In the genomic region with DNA sequence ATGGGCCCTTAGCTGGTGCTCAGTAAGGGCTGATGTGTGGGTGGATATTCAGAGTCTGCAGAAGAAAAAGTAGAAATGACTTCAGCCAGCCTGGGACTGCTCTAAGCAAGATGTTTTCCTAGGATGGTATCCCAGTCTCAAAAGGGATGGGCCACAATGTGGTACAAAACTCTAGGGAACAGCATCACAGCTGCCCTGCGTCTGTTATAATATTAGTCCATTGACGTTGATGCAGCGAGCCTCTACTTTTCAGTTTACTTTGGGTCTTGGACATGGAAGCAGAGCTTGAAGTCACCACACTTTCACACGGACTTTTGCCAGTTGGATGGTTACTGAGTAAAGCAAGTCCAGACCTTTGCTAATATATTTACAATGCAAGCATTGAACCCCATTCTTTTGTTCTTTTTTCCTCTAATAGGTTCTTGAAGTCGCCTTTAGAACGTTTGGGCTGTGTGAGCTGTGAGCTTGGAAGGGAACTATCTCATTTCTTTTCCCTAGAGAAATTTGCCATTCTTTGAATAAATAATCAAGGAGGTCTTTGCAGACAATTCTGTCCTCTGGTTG, we compare ENCODE assay signal across 23 cellular contexts.
A peak's percentile ranks its signal among the peaks of the same experiment; 100 is the strongest.
DNase-seq lines count a peak whose midpoint lies in the region; ATAC-seq and TF ChIP-seq lines count a peak whose summit lies in the region.
"Had no signal": no experiment of that assay in that cellular context is flagged by ENCODE, and none has a peak within 500 bp of the region (broad histone marks: within the 10 kb centered on the region; RNA-seq: fewer than 3 reads in every experiment).

No MANE protein-coding gene starts in this region.

- H3K4me3 Mint-ChIP-seq in GM23338: no peak overlapping the region
- H3K4me3 Mint-ChIP-seq: activated T-helper 1 cell treated with anti-CD3 and anti-CD28 coated beads, Interleukin-12 subunit alpha, Interleukin-12 subunit beta, Interleukin-2, Interleukin-4 antibody, amounts not matched to agents 30 ng/mL and 10 ng/mL and 1 ng/mL, durations not matched to agents 14 hours and 24 hours and 36 hours; mesothelial cell of epicardium; natural killer cell; stimulated activated naive CD8-positive, alpha-beta T cell treated with anti-CD3 and anti-CD28 coated beads, Interleukin-15, amount 100 ng/mL, for 72 hours; T-helper 1 cell treated with Interleukin-12 subunit alpha and Interleukin-12 subunit beta and Interleukin-4 antibody, amounts not matched to agents 30 μg/mL and 1 μg/mL, for 36 hours had no signal

- no peaks in the 10 kb centered on the region for H3F3A ChIP-seq in GM23338 (replicated peaks; ENCODE audit: low read depth)

- H3K9me2 ChIP-seq in GM23338 (ENCODE audit: insufficient read depth): no peaks in the 10 kb centered on the region

- ATAC-seq in GM23338 (no peak), right cardiac atrium (peak; percentile 82 to 84), GM21515 (IDR thresholded peaks at IDR 0.05; ENCODE audit: unreplicated experiment) (no peak), GM18868 (IDR thresholded peaks at IDR 0.05; ENCODE audit: unreplicated experiment) (no peak)
- ATAC-seq: activated naive CD4-positive, alpha-beta T cell treated with anti-CD3 and anti-CD28 coated beads, Interleukin-2, amount 50 U/mL, for 72 hours; foreskin keratinocyte; natural killer cell; stimulated activated naive CD8-positive, alpha-beta T cell treated with anti-CD3 and anti-CD28 coated beads, Interleukin-15, amount 100 ng/mL, for 72 hours had no signal

- TF ChIP-seq EP300 in suprapubic skin (IDR thresholded peaks at IDR 0.05) (no peak), ovary (IDR thresholded peaks at IDR 0.05) (no peak)

- TF ChIP-seq CTCF in GM23338 (conservative IDR thresholded peaks at IDR 0.05; ENCODE audit: low read depth in 2 of 2) (no peak), esophagus squamous epithelium (IDR thresholded peaks at IDR 0.05) (no peak), suprapubic skin (IDR thresholded peaks at IDR 0.05) (no peak), ovary (IDR thresholded peaks at IDR 0.05) (no peak)

- no peak overlapping the region for H2AFZ ChIP-seq in GM23338

- H3K27me3 ChIP-seq in GM23338 (ENCODE audit: insufficient read depth): no peaks in the 10 kb centered on the region
- no peaks in the 10 kb centered on the region for H3K27me3 ChIP-seq in esophagus squamous epithelium
- H3K27me3 ChIP-seq in right cardiac atrium (ENCODE audit: control insufficient read depth, insufficient read depth): no peaks in the 10 kb centered on the region
- no peaks in the 10 kb centered on the region for H3K27me3 ChIP-seq in suprapubic skin
- H3K27me3 ChIP-seq in ovary: no peaks in the 10 kb centered on the region
- H3K27me3 ChIP-seq: colonic mucosa, pancreas had no signal

- H3K9me3 ChIP-seq in esophagus squamous epithelium (no peaks in the 10 kb centered on the region), right cardiac atrium (ENCODE audit: control insufficient read depth, low read length) (no peaks in the 10 kb centered on the region), suprapubic skin (no peaks in the 10 kb centered on the region), ovary (no peaks in the 10 kb centered on the region)
- H3K9me3 ChIP-seq: colonic mucosa, pancreas, SJCRH30 had no signal

- H3K79me2 ChIP-seq in GM23338 (replicated peaks; ENCODE audit: insufficient read depth): no peaks in the 10 kb centered on the region

- H3K4me1 ChIP-seq in GM23338 (ENCODE audit: insufficient read depth): peaks cover 11% of the 10 kb centered on the region
- peaks cover 0 to 15% (median 0%) of the 10 kb centered on the region in 3 donors for H3K4me1 ChIP-seq in esophagus squamous epithelium
- H3K4me1 ChIP-seq in right cardiac atrium (ENCODE audit: control insufficient read depth, insufficient read depth, low read length): peaks cover 1% of the 10 kb centered on the region
- no peaks in the 10 kb centered on the region for H3K4me1 ChIP-seq in suprapubic skin
- H3K4me1 ChIP-seq in ovary (ENCODE audit: insufficient read depth): peaks cover 3% of the 10 kb centered on the region
- H3K4me1 ChIP-seq: colonic mucosa, foreskin keratinocyte, pancreas, SJCRH30 had no signal

- H3K4me1 Mint-ChIP-seq in GM23338: peaks cover 21% of the 10 kb centered on the region
- H3K4me1 Mint-ChIP-seq: natural killer cell; stimulated activated naive CD8-positive, alpha-beta T cell treated with anti-CD3 and anti-CD28 coated beads, Interleukin-15, amount 100 ng/mL, for 72 hours had no signal

- no peaks in the 10 kb centered on the region for H3K36me3 Mint-ChIP-seq in GM23338 (ENCODE audit: low read depth)
- H3K36me3 Mint-ChIP-seq: activated naive CD4-positive, alpha-beta T cell treated with anti-CD3 and anti-CD28 coated beads, Interleukin-2, amount 50 U/mL, for 72 hours; mesothelial cell of epicardium; natural killer cell had no signal

- DNase-seq in GM23338 (ENCODE audit: low spot score): no peak
- DNase-seq in esophagus squamous epithelium (lab: John Stamatoyannopoulos, UW): no peak
- peak in 2 of 3 donors; percentile 32 to 60 for DNase-seq in right cardiac atrium
- DNase-seq in suprapubic skin (ENCODE audit: low spot score in 2 of 2): no peak
- no peak for DNase-seq in ovary
- no peak for DNase-seq in stimulated activated CD4-positive, alpha-beta T cell treated with anti-CD3 and anti-CD28 coated beads, Interleukin-12 subunit alpha, Interleukin-12 subunit beta, amount 100 ng/mL, for 4 hours
- DNase-seq: activated CD4-positive, alpha-beta T cell treated with anti-CD3 and anti-CD28 coated beads for 4 hours; colonic mucosa; DMS153; natural killer cell; OCI-M1; stimulated activated CD4-positive, alpha-beta T cell treated with anti-CD3 and anti-CD28 coated beads, Interleukin-4, amount 100 ng/mL, for 1 hour; stimulated activated naive CD8-positive, alpha-beta T cell treated with anti-CD3 and anti-CD28 coated beads, Interleukin-15, amount 100 ng/mL, for 72 hours had no signal

- TF ChIP-seq POLR2A in esophagus squamous epithelium (IDR thresholded peaks at IDR 0.05): no peak
- no peak for TF ChIP-seq POLR2A in suprapubic skin (IDR thresholded peaks at IDR 0.05)
- TF ChIP-seq POLR2A in ovary (IDR thresholded peaks at IDR 0.05): no peak

- H3K27ac ChIP-seq in GM23338 (ENCODE audit: low read depth) (peak overlapping the region; percentile 13; the same call in 1 of the 2 replicates), esophagus squamous epithelium (peak overlapping the region in 3 of 4 donors; percentile 48 to 81 (median 64)), right cardiac atrium (ENCODE audit: low read length) (no peak overlapping the region), suprapubic skin (peak overlapping the region; percentile 25), ovary (no peak overlapping the region)
- H3K27ac ChIP-seq: colonic mucosa, foreskin keratinocyte, pancreas, SJCRH30 had no signal

- no peaks in the 10 kb centered on the region for H3K27me3 Mint-ChIP-seq in GM23338 (ENCODE audit: insufficient read depth, low read depth, poor library complexity)

- H3K27ac Mint-ChIP-seq in GM23338: 0 out of 2 replicates have a peak overlapping the region, but pooled peaks have one; percentile 56
- H3K27ac Mint-ChIP-seq: activated naive CD4-positive, alpha-beta T cell treated with anti-CD3 and anti-CD28 coated beads, Interleukin-2, amount 50 U/mL, for 72 hours; activated T-helper 1 cell treated with anti-CD3 and anti-CD28 coated beads, Interleukin-12 subunit alpha, Interleukin-12 subunit beta, Interleukin-2, Interleukin-4 antibody, amounts not matched to agents 30 ng/mL and 10 ng/mL and 1 ng/mL, durations not matched to agents 14 hours and 24 hours and 36 hours; mesothelial cell of epicardium; natural killer cell; stimulated activated naive CD8-positive, alpha-beta T cell treated with anti-CD3 and anti-CD28 coated beads, Interleukin-15, amount 100 ng/mL, for 72 hours; T-helper 1 cell treated with Interleukin-12 subunit alpha and Interleukin-12 subunit beta and Interleukin-4 antibody, amounts not matched to agents 30 μg/mL and 1 μg/mL, for 36 hours had no signal

- WGBS in esophagus squamous epithelium, 2 donors: 42 to 51% methylated on average over 6 of the region's 6 CpGs
- 50% methylated on average over 6 of the region's 6 CpGs for WGBS in right cardiac atrium
- WGBS in suprapubic skin: 59% methylated on average over 6 of the region's 6 CpGs
- 58 to 73% (median 71%) methylated on average over 6 of the region's 6 CpGs for WGBS in ovary, 3 donors

- H3K4me3 ChIP-seq in GM23338 (no peak overlapping the region), esophagus squamous epithelium (no peak overlapping the region), right cardiac atrium (ENCODE audit: low read length) (no peak overlapping the region), suprapubic skin (no peak overlapping the region), ovary (no peak overlapping the region)
- H3K4me3 ChIP-seq: colonic mucosa, pancreas, SJCRH30, smooth muscle cell had no signal

- intact Hi-C loops in esophagus squamous epithelium (cut with DNase I) (no loop called here), right cardiac atrium (cut with DNase I) (no loop called here), ovary (cut with DNase I) (no loop called here)

- no peaks in the 10 kb centered on the region for H3K9me3 Mint-ChIP-seq in GM23338
- H3K9me3 Mint-ChIP-seq: activated naive CD4-positive, alpha-beta T cell treated with anti-CD3 and anti-CD28 coated beads, Interleukin-2, amount 50 U/mL, for 72 hours; activated T-helper 1 cell treated with anti-CD3 and anti-CD28 coated beads, Interleukin-12 subunit alpha, Interleukin-12 subunit beta, Interleukin-2, Interleukin-4 antibody, amounts not matched to agents 30 ng/mL and 10 ng/mL and 1 ng/mL, durations not matched to agents 14 hours and 24 hours and 36 hours; natural killer cell; stimulated activated naive CD8-positive, alpha-beta T cell treated with anti-CD3 and anti-CD28 coated beads, Interleukin-15, amount 100 ng/mL, for 72 hours; T-helper 1 cell treated with Interleukin-12 subunit alpha and Interleukin-12 subunit beta and Interleukin-4 antibody, amounts not matched to agents 30 μg/mL and 1 μg/mL, for 36 hours had no signal

- H3K36me3 ChIP-seq in GM23338 (ENCODE audit: insufficient read depth) (no peaks in the 10 kb centered on the region), esophagus squamous epithelium (no peaks in the 10 kb centered on the region), suprapubic skin (no peaks in the 10 kb centered on the region), ovary (no peaks in the 10 kb centered on the region)
- H3K36me3 ChIP-seq: colonic mucosa, pancreas, SJCRH30 had no signal

- no peak overlapping the region for H3K4me2 ChIP-seq in GM23338
- H3K4me2 ChIP-seq: smooth muscle cell had no signal

- no peaks in the 10 kb centered on the region for H4K20me1 ChIP-seq in GM23338 (replicated peaks; ENCODE audit: insufficient read depth)

TF ChIP-seq in GM23338, 12 proteins besides CTCF, POLR2A, EP300 and RAD21:
- TF ChIP-seq ZNF114 (CRISPR knock-in tag; IDR thresholded peaks at IDR 0.05) (no peak), EZH2 (IDR thresholded peaks at IDR 0.05; ENCODE audit: low read depth, unreplicated experiment) (no peak), POLR2AphosphoS5 (IDR thresholded peaks at IDR 0.05; ENCODE audit: low read depth) (no peak), STAT1 (IDR thresholded peaks at IDR 0.05; ENCODE audit: unreplicated experiment) (no peak)

Comparison
In these comparisons a context has a peak if more than half of its experiments do, and no peak if none do; other contexts are left out.
1. ATAC-seq: peak in right cardiac atrium (2 of 2); none in GM23338 (single experiment), GM21515 (single experiment) and GM18868 (single experiment).
2. DNase-seq: peak in right cardiac atrium (2 of 3); none in GM23338 (single experiment), esophagus squamous epithelium (single experiment), suprapubic skin (0 of 2), ovary (0 of 5) and stimulated activated CD4-positive, alpha-beta T cell treated with anti-CD3 and anti-CD28 coated beads, Interleukin-12 subunit alpha, Interleukin-12 subunit beta, amount 100 ng/mL, for 4 hours (single experiment).
3. H3K27ac ChIP-seq: peak in GM23338 (single experiment), esophagus squamous epithelium (3 of 4) and suprapubic skin (single experiment); none in right cardiac atrium (single experiment) and ovary (0 of 2).